1 cellular context compared by ENCODE assay signal in genomic region chr7:48083114-48083830, GRCh38.
TF ChIP-seq lines count a peak whose summit lies in the region.

No MANE protein-coding gene starts in this region.

TF ChIP-seq in H1, 55 proteins besides CTCF, POLR2A, EP300 and RAD21:
- TF ChIP-seq SIRT6 (IDR thresholded peaks at IDR 0.05; ENCODE audit: low read length) (no peak), RBBP5 (IDR thresholded peaks at IDR 0.05; ENCODE audit: borderline replicate concordance, low read depth, low read length) (no peak), ATF3 (IDR thresholded peaks at IDR 0.05; ENCODE audit: insufficient read depth, low read depth, low read length) (no peak), EZH2 (IDR thresholded peaks at IDR 0.05; ENCODE audit: low read depth, low read length, severe bottlenecking) (no peak), E2F6 (IDR thresholded peaks at IDR 0.05) (no peak), CTBP2 (IDR thresholded peaks at IDR 0.05; ENCODE audit: borderline replicate concordance, insufficient read depth, insufficient read length, low read length) (no peak)
TF ChIP-seq in H1: peak in this region for 0.
